Comparison of ENCODE assay signal across 23 cellular contexts in the genomic region with DNA sequence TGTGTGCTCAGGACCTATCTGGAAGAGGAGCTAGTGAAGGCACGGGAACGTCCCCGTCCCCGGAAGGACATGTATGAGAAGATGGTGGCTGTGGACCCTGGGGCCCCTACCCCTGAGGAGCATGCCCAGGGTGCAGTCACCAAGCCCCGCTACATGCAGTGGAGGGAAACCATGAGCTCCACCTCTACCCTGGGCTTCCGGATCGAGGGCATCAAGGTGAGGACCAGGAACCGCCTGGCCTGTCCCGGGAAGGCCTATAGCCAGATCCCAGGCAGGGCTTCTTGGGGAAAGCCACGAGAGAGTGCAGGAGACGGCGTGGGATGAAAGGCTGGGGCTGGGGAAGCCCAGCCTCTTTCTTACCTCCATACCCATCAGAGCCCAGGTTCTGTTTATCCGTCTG. TPM values are rescaled to one million over a fixed set of nuclear protein-coding genes. Genes with fewer than 3 reads are reported as not detected.
"Had no signal": no experiment of that assay in that cellular context is flagged by ENCODE, and none has a peak within 500 bp of the region (broad histone marks: within the 10 kb centered on the region; RNA-seq: fewer than 3 reads in every experiment).

No MANE protein-coding gene starts in this region.

- DNase-seq: KBM-7, MV-4-11, NCI-H1048, NCI-H1105, NCI-H1417 treated with DMSO at 0.1 percent for 48 hours, NCI-H187, NCI-H2029, NCI-H2081 treated with DMSO at 0.1 percent for 48 hours, NCI-H2171, NCI-H226, NCI-H446, NCI-H510A, NCI-H524 treated with DMSO at 0.1 percent for 48 hours, NCI-H69, NCI-H774, RPMI8226, SIG-M5, SK-N-SH, SW 1271 had no signal

- H3K9me3 ChIP-seq: SJSA1, SK-N-SH had no signal

- H3K4me3 Mint-ChIP-seq: IgD-negative memory B cell had no signal

- H3K27me3 ChIP-seq: SJSA1 had no signal

- H3K9me3 Mint-ChIP-seq: IgD-negative memory B cell had no signal

- H3K9ac ChIP-seq: SK-N-SH had no signal

- H3K4me3 ChIP-seq: SJSA1 had no signal

- H3K4me2 ChIP-seq: SK-N-SH had no signal

- H3K27ac ChIP-seq: SJSA1 had no signal

- FAIRE-seq: RCC 7860 had no signal

- H3K4me1 ChIP-seq: SJSA1 had no signal

- H3K27me3 Mint-ChIP-seq: IgD-negative memory B cell had no signal

RNA-seq across cellular contexts. Expression of a gene that starts 42.2 kb away (rescaled TPM):
- total RNA-seq: LHCN-M2, SJSA1 had no signal
- polyA plus RNA-seq: IgD-negative memory B cell, SK-N-SH had no signal
